2 cellular contexts compared by ENCODE assay signal in genomic region chr4:2480649-2481048, GRCh38.
A peak's percentile ranks its signal among the peaks of the same experiment; 100 is the strongest.
TF ChIP-seq lines count a peak whose summit lies in the region.

No MANE protein-coding gene starts in this region.

TF ChIP-seq in WTC11, 78 proteins besides CTCF, POLR2A, EP300 and RAD21:
- TF ChIP-seq STAT6 (CRISPR knock-in tag; conservative IDR thresholded peaks at IDR 0.05; ENCODE audit: low read depth) (no peak), ZNF232 (CRISPR knock-in tag; IDR thresholded peaks at IDR 0.05) (no peak), MAX (CRISPR knock-in tag; IDR thresholded peaks at IDR 0.05) (no peak), GRHL2 (CRISPR knock-in tag; IDR thresholded peaks at IDR 0.05; ENCODE audit: insufficient replicate concordance, severe bottlenecking) (no peak), FOXK1 (CRISPR knock-in tag; IDR thresholded peaks at IDR 0.05) (no peak), PREB (CRISPR knock-in tag; IDR thresholded peaks at IDR 0.05; ENCODE audit: borderline replicate concordance) (no peak), ZSCAN18 (CRISPR knock-in tag; IDR thresholded peaks at IDR 0.05) (no peak)

TF ChIP-seq in HepG2, 621 proteins besides CTCF, POLR2A, EP300 and RAD21:
- TF ChIP-seq ZFP36L2 (CRISPR knock-in tag; IDR thresholded peaks at IDR 0.05) (no peak), PAXIP1 (CRISPR knock-in tag; conservative IDR thresholded peaks at IDR 0.05) (0 out of 2 replicates have a peak, but pooled peaks have one; percentile 13), HNF4A (CRISPR knock-in tag; IDR thresholded peaks at IDR 0.05) (peak; percentile 67), ZNF891 (CRISPR knock-in tag; IDR thresholded peaks at IDR 0.05) (no peak), ADNP (CRISPR knock-in tag; IDR thresholded peaks at IDR 0.05) (no peak), KAT8 (CRISPR knock-in tag; IDR thresholded peaks at IDR 0.05) (no peak), ZNF607 (CRISPR knock-in tag; IDR thresholded peaks at IDR 0.05; ENCODE audit: borderline replicate concordance) (no peak), ZNF543 (CRISPR knock-in tag; IDR thresholded peaks at IDR 0.05) (no peak), TRAFD1 (CRISPR knock-in tag; IDR thresholded peaks at IDR 0.05; ENCODE audit: borderline replicate concordance) (no peak), RXRA (CRISPR knock-in tag; IDR thresholded peaks at IDR 0.05) (no peak)
